9 cellular contexts compared by ENCODE assay signal in genomic region chr2:54602736-54603322, GRCh38.
DNase-seq lines count a peak whose midpoint lies in the region; ATAC-seq and TF ChIP-seq lines count a peak whose summit lies in the region.
"Had no signal": no experiment of that assay in that cellular context is flagged by ENCODE, and none has a peak within 500 bp of the region (broad histone marks: within the 10 kb centered on the region; RNA-seq: fewer than 3 reads in every experiment).

No MANE protein-coding gene starts in this region.

- peak overlapping the region; percentile 75 to 96 (median 89) for H3K4me2 ChIP-seq in BLaER1 treated with 17β-estradiol and CSF1 and Interleukin-3, amounts not matched to agents 10 nM and 100 nM

- H3K4me1 ChIP-seq in BLaER1 treated with 17β-estradiol and CSF1 and Interleukin-3, amounts not matched to agents 10 nM and 100 nM, result peaks cover 67 to 99% (median 96%) of the 10 kb centered on the region in 10 experiments
- H3K4me1 ChIP-seq in psoas muscle, result peaks cover 86% of the 10 kb centered on the region
- H3K4me1 ChIP-seq in effector memory CD4-positive, alpha-beta T cell (ENCODE audit: control insufficient read depth, insufficient read depth, low read length, poor library complexity, severe bottlenecking), result peaks cover 61% of the 10 kb centered on the region

- peaks cover 58% of the 10 kb centered on the region for H3K4me1 Mint-ChIP-seq in T-helper 17 cell

- peak overlapping the region; percentile 53 for H3K4me3 Mint-ChIP-seq in T-helper 17 cell

- no peaks in the 10 kb centered on the region for H3K27me3 Mint-ChIP-seq in T-helper 17 cell

- H3K36me3 Mint-ChIP-seq in T-helper 17 cell (ENCODE audit: low read depth), result peaks cover 3% of the 10 kb centered on the region

- TF ChIP-seq CTCF in fibroblast of villous mesenchyme (IDR thresholded peaks at IDR 0.05; ENCODE audit: insufficient read depth, low read depth, low read length) (no peak), psoas muscle (IDR thresholded peaks at IDR 0.05) (no peak)

- peaks cover 0 to 97% (median 87%) of the 10 kb centered on the region in 11 experiments; a peak in 17 of 22 replicates for H4K20me1 ChIP-seq in BLaER1 treated with 17β-estradiol and CSF1 and Interleukin-3, amounts not matched to agents 10 nM and 100 nM

- H3K27ac Mint-ChIP-seq in T-helper 17 cell, result peak overlapping the region; percentile 77

- no peak for DNase-seq in T-helper 17 cell
- DNase-seq in fibroblast of villous mesenchyme (ENCODE audit: low read depth), result peak; percentile 48
- DNase-seq in psoas muscle, result no peak
- no peak for DNase-seq in effector memory CD4-positive, alpha-beta T cell
- DNase-seq: NCI-H1105 treated with DMSO at 0.1 percent for 48 hours had no signal

- WGBS in psoas muscle, 3 donors, result 55 to 65% (median 56%) methylated on average over 5 of the region's 5 CpGs

- H3K27ac ChIP-seq in BLaER1 treated with 17β-estradiol and CSF1 and Interleukin-3, amounts not matched to agents 10 nM and 100 nM, result peak overlapping the region in 10 of 11 experiments; percentile 15 to 72 (median 60); a peak in 20 of 22 replicates
- H3K27ac ChIP-seq in psoas muscle, result peak overlapping the region; percentile 56
- H3K27ac ChIP-seq in effector memory CD4-positive, alpha-beta T cell (ENCODE audit: insufficient read depth, low read length, poor library complexity, severe bottlenecking), result no peak overlapping the region

- H3K9me3 ChIP-seq in BLaER1 treated with 17β-estradiol and CSF1 and Interleukin-3, amounts not matched to agents 10 nM and 100 nM (replicated peaks in 1 of 11), result peaks cover 0 to 18% (median 0%) of the 10 kb centered on the region in 11 experiments; a peak in 3 of 22 replicates
- H3K9me3 ChIP-seq in T-helper 17 cell (ENCODE audit: control insufficient read depth, low read length, poor library complexity, severe bottlenecking), result no peaks in the 10 kb centered on the region
- H3K9me3 ChIP-seq in psoas muscle, result no peaks in the 10 kb centered on the region
- H3K9me3 ChIP-seq in effector memory CD4-positive, alpha-beta T cell (ENCODE audit: control insufficient read depth, low read length), result no peaks in the 10 kb centered on the region

- peaks cover 0 to 94% (median 70%) of the 10 kb centered on the region in 11 experiments; a peak in 19 of 22 replicates for H3K36me3 ChIP-seq in BLaER1 treated with 17β-estradiol and CSF1 and Interleukin-3, amounts not matched to agents 10 nM and 100 nM
- peaks cover 0 to 7% of the 10 kb centered on the region in 2 donors for H3K36me3 ChIP-seq in psoas muscle (ENCODE audit: insufficient read depth in 1 of 2, low read depth in 1 of 2)
- peaks cover 6% of the 10 kb centered on the region for H3K36me3 ChIP-seq in effector memory CD4-positive, alpha-beta T cell (ENCODE audit: control insufficient read depth, insufficient read depth, low read length)

- no peak for ATAC-seq in T-helper 17 cell
- ATAC-seq in psoas muscle, result no peak
- no peak for ATAC-seq in GM21723 (IDR thresholded peaks at IDR 0.05; ENCODE audit: unreplicated experiment)
- no peak for ATAC-seq in GM19455 (IDR thresholded peaks at IDR 0.05; ENCODE audit: unreplicated experiment)
- no peak for ATAC-seq in HG02642 (IDR thresholded peaks at IDR 0.05; ENCODE audit: poor library complexity, unreplicated experiment)

- peak overlapping the region in 5 of 11 experiments; percentile 15 to 62 (median 56); a peak in 7 of 22 replicates for H3K9ac ChIP-seq in BLaER1 treated with 17β-estradiol and CSF1 and Interleukin-3, amounts not matched to agents 10 nM and 100 nM

- intact Hi-C loops in psoas muscle (cut with DNase I), result no loop called here

- H3K4me3 ChIP-seq in BLaER1 treated with 17β-estradiol and CSF1 and Interleukin-3, amounts not matched to agents 10 nM and 100 nM, result no peak overlapping the region; a peak in 1 of 20 replicates
- H3K4me3 ChIP-seq in fibroblast of villous mesenchyme (ENCODE audit: low read depth, low read length) (no peak overlapping the region), psoas muscle (no peak overlapping the region)
- no peak overlapping the region for H3K4me3 ChIP-seq in effector memory CD4-positive, alpha-beta T cell (ENCODE audit: insufficient read depth, low read depth, low read length, poor library complexity, severe bottlenecking)

- H3K27me3 ChIP-seq in BLaER1 treated with 17β-estradiol and CSF1 and Interleukin-3, amounts not matched to agents 10 nM and 100 nM, result no peaks in the 10 kb centered on the region
- no peaks in the 10 kb centered on the region for H3K27me3 ChIP-seq in psoas muscle (ENCODE audit: insufficient read depth in 3 of 3, low read length in 2 of 3)
- no peaks in the 10 kb centered on the region for H3K27me3 ChIP-seq in effector memory CD4-positive, alpha-beta T cell (replicated peaks; ENCODE audit: control insufficient read depth, insufficient read depth, low read length, poor library complexity, severe bottlenecking)
